35 cellular contexts compared by ENCODE assay signal in genomic region chr15:75688831-75689230, GRCh38.
"Had no signal": no experiment of that assay in that cellular context is flagged by ENCODE, and none has a peak within 500 bp of the region (broad histone marks: within the 10 kb centered on the region; RNA-seq: fewer than 3 reads in every experiment).

No MANE protein-coding gene starts in this region.

- H3K4me2 ChIP-seq: KMS-11 had no signal

- H3K27ac ChIP-seq: KMS-11 had no signal

- DNase-seq: Karpas-422, Kasumi-1, KBM-7, KG1, MG63, MM.1S, MV-4-11, NCI-H1048, NCI-H1092, NCI-H1092 treated with DMSO at 0.1 percent for 48 hours, NCI-H1105, NCI-H1105 treated with DMSO at 0.1 percent for 48 hours, NCI-H1417, NCI-H1417 treated with DMSO at 0.1 percent for 48 hours, NCI-H1436, NCI-H1436 treated with DMSO at 0.1 percent for 48 hours, NCI-H146, NCI-H1694, NCI-H1694 treated with DMSO at 0.1 percent for 48 hours, NCI-H187, NCI-H187 treated with DMSO at 0.1 percent for 48 hours, NCI-H1930, NCI-H2029, NCI-H2029 treated with DMSO at 0.1 percent for 48 hours, NCI-H2081, NCI-H2081 treated with DMSO at 0.1 percent for 48 hours, NCI-H2107, NCI-H2171, NCI-H2171 treated with DMSO at 0.1 percent for 48 hours, NCI-H2227 treated with DMSO at 0.1 percent for 48 hours, NCI-H345, NCI-H446, NCI-H446 treated with DMSO at 0.1 percent for 48 hours, NCI-H510A had no signal

- H3K9me3 ChIP-seq: MG63 had no signal

- H3K9ac ChIP-seq: KMS-11 had no signal

- H3K27me3 ChIP-seq: MG63 had no signal

- H3K4me3 ChIP-seq: MG63 had no signal
